1 cellular context compared by ENCODE assay signal in the genomic region with DNA sequence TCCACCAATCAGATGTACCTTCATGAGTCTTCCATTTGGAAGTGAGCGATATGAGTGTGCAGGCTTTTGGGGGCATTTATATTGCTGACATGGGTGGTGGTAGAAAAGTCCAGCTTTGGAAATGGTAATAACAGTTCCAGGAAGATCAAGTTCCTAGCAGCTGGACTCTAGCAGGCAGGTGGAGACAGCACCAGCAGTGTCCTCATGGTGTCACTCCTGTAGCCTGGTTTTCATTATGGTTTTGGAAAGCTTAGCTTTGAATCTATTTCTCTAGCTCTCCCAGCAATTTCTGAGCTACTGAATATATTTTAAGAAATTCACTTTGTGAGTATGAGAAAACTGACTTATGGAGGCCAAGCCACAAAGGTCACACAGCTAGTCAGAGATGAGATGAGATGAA.
TF ChIP-seq lines count a peak whose summit lies in the region.

No MANE protein-coding gene starts in this region.

TF ChIP-seq in liver, 16 proteins besides CTCF, POLR2A, EP300 and RAD21 (continued from another document):
- TF ChIP-seq, protein P1, sequence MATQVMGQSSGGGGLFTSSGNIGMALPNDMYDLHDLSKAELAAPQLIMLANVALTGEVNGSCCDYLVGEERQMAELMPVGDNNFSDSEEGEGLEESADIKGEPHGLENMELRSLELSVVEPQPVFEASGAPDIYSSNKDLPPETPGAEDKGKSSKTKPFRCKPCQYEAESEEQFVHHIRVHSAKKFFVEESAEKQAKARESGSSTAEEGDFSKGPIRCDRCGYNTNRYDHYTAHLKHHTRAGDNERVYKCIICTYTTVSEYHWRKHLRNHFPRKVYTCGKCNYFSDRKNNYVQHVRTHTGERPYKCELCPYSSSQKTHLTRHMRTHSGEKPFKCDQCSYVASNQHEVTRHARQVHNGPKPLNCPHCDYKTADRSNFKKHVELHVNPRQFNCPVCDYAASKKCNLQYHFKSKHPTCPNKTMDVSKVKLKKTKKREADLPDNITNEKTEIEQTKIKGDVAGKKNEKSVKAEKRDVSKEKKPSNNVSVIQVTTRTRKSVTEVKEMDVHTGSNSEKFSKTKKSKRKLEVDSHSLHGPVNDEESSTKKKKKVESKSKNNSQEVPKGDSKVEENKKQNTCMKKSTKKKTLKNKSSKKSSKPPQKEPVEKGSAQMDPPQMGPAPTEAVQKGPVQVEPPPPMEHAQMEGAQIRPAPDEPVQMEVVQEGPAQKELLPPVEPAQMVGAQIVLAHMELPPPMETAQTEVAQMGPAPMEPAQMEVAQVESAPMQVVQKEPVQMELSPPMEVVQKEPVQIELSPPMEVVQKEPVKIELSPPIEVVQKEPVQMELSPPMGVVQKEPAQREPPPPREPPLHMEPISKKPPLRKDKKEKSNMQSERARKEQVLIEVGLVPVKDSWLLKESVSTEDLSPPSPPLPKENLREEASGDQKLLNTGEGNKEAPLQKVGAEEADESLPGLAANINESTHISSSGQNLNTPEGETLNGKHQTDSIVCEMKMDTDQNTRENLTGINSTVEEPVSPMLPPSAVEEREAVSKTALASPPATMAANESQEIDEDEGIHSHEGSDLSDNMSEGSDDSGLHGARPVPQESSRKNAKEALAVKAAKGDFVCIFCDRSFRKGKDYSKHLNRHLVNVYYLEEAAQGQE (IDR thresholded peaks at IDR 0.05): no peak
- TF ChIP-seq JUND (IDR thresholded peaks at IDR 0.05): no peak
- TF ChIP-seq GABPA (IDR thresholded peaks at IDR 0.05 in 1 of 2, conservative IDR thresholded peaks at IDR 0.05 in 1 of 2): no peak
- no peak for TF ChIP-seq SP1 (IDR thresholded peaks at IDR 0.05)
- TF ChIP-seq HNF4A (conservative IDR thresholded peaks at IDR 0.05): no peak
- TF ChIP-seq FOXA1 (IDR thresholded peaks at IDR 0.05): no peak
- TF ChIP-seq FOXA2 (IDR thresholded peaks at IDR 0.05): no peak
